1 cellular context compared by ENCODE assay signal in genomic region chr3:195715134-195715533, GRCh38.
TF ChIP-seq lines count a peak whose summit lies in the region.

No MANE protein-coding gene starts in this region.

TF ChIP-seq in K562, 482 proteins besides CTCF, POLR2A, EP300 and RAD21 (continued from another document and continues in another):
- TF ChIP-seq TRIM24 (IDR thresholded peaks at IDR 0.05): 0 out of 4 replicates have a peak, but pooled peaks of 1 of the 2 experiments have one; percentile 29
- no peak for TF ChIP-seq CREM (IDR thresholded peaks at IDR 0.05; ENCODE audit: low read depth)
- no peak for TF ChIP-seq MYBL2 (IDR thresholded peaks at IDR 0.05; ENCODE audit: low read depth)
- TF ChIP-seq MYBL2 (CRISPR knock-in tag; IDR thresholded peaks at IDR 0.05; ENCODE audit: borderline replicate concordance): no peak
- TF ChIP-seq MTA1 (IDR thresholded peaks at IDR 0.05; ENCODE audit: borderline replicate concordance): peak; percentile 70
- 0 out of 2 replicates have a peak, but pooled peaks have one; percentile 21 for TF ChIP-seq MYC (IDR thresholded peaks at IDR 0.05; ENCODE audit: low read depth, low read length)
- TF ChIP-seq MYC (CRISPR knock-in tag; IDR thresholded peaks at IDR 0.05; ENCODE audit: borderline replicate concordance, low read depth): no peak
- no peak for TF ChIP-seq JUNB (CRISPR knock-in tag; conservative IDR thresholded peaks at IDR 0.05)
- peak; percentile 92; the same call in 1 of the 2 replicates for TF ChIP-seq SMARCA5 (IDR thresholded peaks at IDR 0.05)
- peak; percentile 81 for TF ChIP-seq SOX6 (IDR thresholded peaks at IDR 0.05)
- TF ChIP-seq ADNP (tag; IDR thresholded peaks at IDR 0.05): peak; percentile 44; the same call in 1 of the 2 replicates
- TF ChIP-seq JUND (IDR thresholded peaks at IDR 0.05; ENCODE audit: borderline replicate concordance, low read depth, low read length): peak; percentile 18; the same call in 1 of the 2 replicates
- TF ChIP-seq JUND (tag; IDR thresholded peaks at IDR 0.05; ENCODE audit: borderline replicate concordance, low read depth, low read length): no peak; the same call in 2 of the 3 replicates
- TF ChIP-seq PCBP1 (IDR thresholded peaks at IDR 0.05; ENCODE audit: low read depth, low read length, poor library complexity, severe bottlenecking): no peak
- no peak for TF ChIP-seq ELF1 (tag; IDR thresholded peaks at IDR 0.05)
- TF ChIP-seq RBFOX2 (IDR thresholded peaks at IDR 0.05; ENCODE audit: low read depth, low read length): no peak
- peak in 1 of 2 experiments; percentile 65; a peak in 2 of 4 replicates for TF ChIP-seq RCOR1 (IDR thresholded peaks at IDR 0.05; ENCODE audit: borderline replicate concordance in 1 of 2, low read depth in 2 of 2, low read length in 2 of 2)
- no peak for TF ChIP-seq ZNF445 (CRISPR knock-in tag; IDR thresholded peaks at IDR 0.05; ENCODE audit: low read depth)
- no peak for TF ChIP-seq POLR2G (IDR thresholded peaks at IDR 0.05; ENCODE audit: low read depth, low read length)
- TF ChIP-seq TEAD2 (tag; IDR thresholded peaks at IDR 0.05): no peak
- peak; percentile 90 for TF ChIP-seq BCOR (IDR thresholded peaks at IDR 0.05)
- TF ChIP-seq ZNF263 (CRISPR knock-in tag; IDR thresholded peaks at IDR 0.05; ENCODE audit: borderline replicate concordance): peak; percentile 28
- no peak for TF ChIP-seq ZNF384 (IDR thresholded peaks at IDR 0.05; ENCODE audit: low read depth, low read length)
- TF ChIP-seq BRF2 (IDR thresholded peaks at IDR 0.05; ENCODE audit: borderline replicate concordance, insufficient read depth, insufficient read length): no peak
- TF ChIP-seq ZBTB49 (CRISPR knock-in tag; IDR thresholded peaks at IDR 0.05; ENCODE audit: borderline replicate concordance): no peak
- TF ChIP-seq POLR2AphosphoS2 (IDR thresholded peaks at IDR 0.05; ENCODE audit: low read length): no peak
- no peak for TF ChIP-seq NFIX (CRISPR knock-in tag; IDR thresholded peaks at IDR 0.05; ENCODE audit: low read depth)
- TF ChIP-seq ZNF282 (CRISPR knock-in tag; IDR thresholded peaks at IDR 0.05): no peak
- peak in 1 of 2 experiments; percentile 59 for TF ChIP-seq AFF1 (IDR thresholded peaks at IDR 0.05; ENCODE audit: low read depth in 1 of 2, partially characterized antibody in 2 of 2)
- TF ChIP-seq ARID1B (IDR thresholded peaks at IDR 0.05): peak; percentile 32; the same call in 1 of the 2 replicates
- 0 out of 4 replicates have a peak, but pooled peaks of 1 of the 2 experiments have one; percentile 8 for TF ChIP-seq MLLT1 (IDR thresholded peaks at IDR 0.05)
- TF ChIP-seq, protein P1, sequence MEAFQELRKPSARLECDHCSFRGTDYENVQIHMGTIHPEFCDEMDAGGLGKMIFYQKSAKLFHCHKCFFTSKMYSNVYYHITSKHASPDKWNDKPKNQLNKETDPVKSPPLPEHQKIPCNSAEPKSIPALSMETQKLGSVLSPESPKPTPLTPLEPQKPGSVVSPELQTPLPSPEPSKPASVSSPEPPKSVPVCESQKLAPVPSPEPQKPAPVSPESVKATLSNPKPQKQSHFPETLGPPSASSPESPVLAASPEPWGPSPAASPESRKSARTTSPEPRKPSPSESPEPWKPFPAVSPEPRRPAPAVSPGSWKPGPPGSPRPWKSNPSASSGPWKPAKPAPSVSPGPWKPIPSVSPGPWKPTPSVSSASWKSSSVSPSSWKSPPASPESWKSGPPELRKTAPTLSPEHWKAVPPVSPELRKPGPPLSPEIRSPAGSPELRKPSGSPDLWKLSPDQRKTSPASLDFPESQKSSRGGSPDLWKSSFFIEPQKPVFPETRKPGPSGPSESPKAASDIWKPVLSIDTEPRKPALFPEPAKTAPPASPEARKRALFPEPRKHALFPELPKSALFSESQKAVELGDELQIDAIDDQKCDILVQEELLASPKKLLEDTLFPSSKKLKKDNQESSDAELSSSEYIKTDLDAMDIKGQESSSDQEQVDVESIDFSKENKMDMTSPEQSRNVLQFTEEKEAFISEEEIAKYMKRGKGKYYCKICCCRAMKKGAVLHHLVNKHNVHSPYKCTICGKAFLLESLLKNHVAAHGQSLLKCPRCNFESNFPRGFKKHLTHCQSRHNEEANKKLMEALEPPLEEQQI (IDR thresholded peaks at IDR 0.05): peak; percentile 31; the same call in 1 of the 2 replicates
- TF ChIP-seq, protein P2, sequence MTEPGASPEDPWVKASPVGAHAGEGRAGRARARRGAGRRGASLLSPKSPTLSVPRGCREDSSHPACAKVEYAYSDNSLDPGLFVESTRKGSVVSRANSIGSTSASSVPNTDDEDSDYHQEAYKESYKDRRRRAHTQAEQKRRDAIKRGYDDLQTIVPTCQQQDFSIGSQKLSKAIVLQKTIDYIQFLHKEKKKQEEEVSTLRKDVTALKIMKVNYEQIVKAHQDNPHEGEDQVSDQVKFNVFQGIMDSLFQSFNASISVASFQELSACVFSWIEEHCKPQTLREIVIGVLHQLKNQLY (CRISPR knock-in tag; conservative IDR thresholded peaks at IDR 0.05): no peak
- TF ChIP-seq, protein P3, sequence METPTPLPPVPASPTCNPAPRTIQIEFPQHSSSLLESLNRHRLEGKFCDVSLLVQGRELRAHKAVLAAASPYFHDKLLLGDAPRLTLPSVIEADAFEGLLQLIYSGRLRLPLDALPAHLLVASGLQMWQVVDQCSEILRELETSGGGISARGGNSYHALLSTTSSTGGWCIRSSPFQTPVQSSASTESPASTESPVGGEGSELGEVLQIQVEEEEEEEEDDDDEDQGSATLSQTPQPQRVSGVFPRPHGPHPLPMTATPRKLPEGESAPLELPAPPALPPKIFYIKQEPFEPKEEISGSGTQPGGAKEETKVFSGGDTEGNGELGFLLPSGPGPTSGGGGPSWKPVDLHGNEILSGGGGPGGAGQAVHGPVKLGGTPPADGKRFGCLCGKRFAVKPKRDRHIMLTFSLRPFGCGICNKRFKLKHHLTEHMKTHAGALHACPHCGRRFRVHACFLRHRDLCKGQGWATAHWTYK (CRISPR knock-in tag; IDR thresholded peaks at IDR 0.05): no peak
- TF ChIP-seq, protein P4, sequence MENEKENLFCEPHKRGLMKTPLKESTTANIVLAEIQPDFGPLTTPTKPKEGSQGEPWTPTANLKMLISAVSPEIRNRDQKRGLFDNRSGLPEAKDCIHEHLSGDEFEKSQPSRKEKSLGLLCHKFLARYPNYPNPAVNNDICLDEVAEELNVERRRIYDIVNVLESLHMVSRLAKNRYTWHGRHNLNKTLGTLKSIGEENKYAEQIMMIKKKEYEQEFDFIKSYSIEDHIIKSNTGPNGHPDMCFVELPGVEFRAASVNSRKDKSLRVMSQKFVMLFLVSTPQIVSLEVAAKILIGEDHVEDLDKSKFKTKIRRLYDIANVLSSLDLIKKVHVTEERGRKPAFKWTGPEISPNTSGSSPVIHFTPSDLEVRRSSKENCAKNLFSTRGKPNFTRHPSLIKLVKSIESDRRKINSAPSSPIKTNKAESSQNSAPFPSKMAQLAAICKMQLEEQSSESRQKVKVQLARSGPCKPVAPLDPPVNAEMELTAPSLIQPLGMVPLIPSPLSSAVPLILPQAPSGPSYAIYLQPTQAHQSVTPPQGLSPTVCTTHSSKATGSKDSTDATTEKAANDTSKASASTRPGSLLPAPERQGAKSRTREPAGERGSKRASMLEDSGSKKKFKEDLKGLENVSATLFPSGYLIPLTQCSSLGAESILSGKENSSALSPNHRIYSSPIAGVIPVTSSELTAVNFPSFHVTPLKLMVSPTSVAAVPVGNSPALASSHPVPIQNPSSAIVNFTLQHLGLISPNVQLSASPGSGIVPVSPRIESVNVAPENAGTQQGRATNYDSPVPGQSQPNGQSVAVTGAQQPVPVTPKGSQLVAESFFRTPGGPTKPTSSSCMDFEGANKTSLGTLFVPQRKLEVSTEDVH (IDR thresholded peaks at IDR 0.05; ENCODE audit: low read depth, partially characterized antibody): no peak
- TF ChIP-seq PYGO2 (tag; IDR thresholded peaks at IDR 0.05): no peak
- no peak for TF ChIP-seq ZNF717 (CRISPR knock-in tag; IDR thresholded peaks at IDR 0.05)
- TF ChIP-seq U2AF1 (optimal IDR thresholded peaks at IDR 0.05; ENCODE audit: low read depth, low read length): no peak
- TF ChIP-seq TRIM28 (IDR thresholded peaks at IDR 0.05): no peak
- TF ChIP-seq MTA2 (IDR thresholded peaks at IDR 0.05; ENCODE audit: low read depth): no peak; the same call in 1 of the 2 replicates
- peak; percentile 17 for TF ChIP-seq ZNF699 (CRISPR knock-in tag; IDR thresholded peaks at IDR 0.05; ENCODE audit: insufficient replicate concordance)
- TF ChIP-seq ESRRA (IDR thresholded peaks at IDR 0.05; ENCODE audit: borderline replicate concordance, low read depth): peak; percentile 49; the same call in 1 of the 2 replicates
- peak; percentile 74 to 84 for TF ChIP-seq KDM1A (IDR thresholded peaks at IDR 0.05)
- TF ChIP-seq CBFA2T3 (IDR thresholded peaks at IDR 0.05): 0 out of 2 replicates have a peak, but pooled peaks have one; percentile 21
- no peak for TF ChIP-seq THAP12 (CRISPR knock-in tag; IDR thresholded peaks at IDR 0.05)
